11 cellular contexts compared by ENCODE assay signal in genomic region chrX:40871385-40872082, GRCh38.
DNase-seq lines count a peak whose midpoint lies in the region; ATAC-seq and TF ChIP-seq lines count a peak whose summit lies in the region.
"Had no signal": no experiment of that assay in that cellular context is flagged by ENCODE, and none has a peak within 500 bp of the region (broad histone marks: within the 10 kb centered on the region; RNA-seq: fewer than 3 reads in every experiment).

No MANE protein-coding gene starts in this region.

- no peak for DNase-seq in astrocyte of the cerebellum (ENCODE audit: low read depth)
- DNase-seq in mesenteric fat pad (ENCODE audit: low spot score) = no peak
- DNase-seq in naive thymus-derived CD8-positive, alpha-beta T cell = no peak
- no peak for DNase-seq in RPMI8226
- DNase-seq in anterior cingulate cortex (lab: John Stamatoyannopoulos, UW) = no peak
- DNase-seq: tibial artery had no signal

- H3K36me3 Mint-ChIP-seq in naive thymus-derived CD8-positive, alpha-beta T cell = no peaks in the 10 kb centered on the region

- peaks cover 0 to 3% (median 0%) of the 10 kb centered on the region in 9 donors for H3K9me3 Mint-ChIP-seq in naive thymus-derived CD8-positive, alpha-beta T cell

- H3K27me3 ChIP-seq in ACC112 (ENCODE audit: insufficient read depth, low read length) = no peaks in the 10 kb centered on the region
- H3K27me3 ChIP-seq: neutrophil, tibial artery had no signal

- no peak overlapping the region for H3K4me3 Mint-ChIP-seq in naive thymus-derived CD8-positive, alpha-beta T cell

- no peaks in the 10 kb centered on the region for H3K79me2 ChIP-seq in ACC112 (ENCODE audit: control insufficient read depth, insufficient read depth, low read length, unreplicated experiment)

- no peak overlapping the region for H3K27ac Mint-ChIP-seq in naive thymus-derived CD8-positive, alpha-beta T cell

- H2AFZ ChIP-seq in ACC112 (ENCODE audit: low read length, unreplicated experiment) = no peak overlapping the region

- no peaks in the 10 kb centered on the region for H3K36me3 ChIP-seq in ACC112 (ENCODE audit: insufficient read depth, low read length)
- H3K36me3 ChIP-seq: neutrophil, tibial artery had no signal

- in situ Hi-C loops in astrocyte of the cerebellum (cut with HindIII; ENCODE audit: low sequenced_read_pairs) = no loop called here

- H3K4me3 ChIP-seq in ACC112 (ENCODE audit: low read depth, low read length) = no peak overlapping the region
- no peak overlapping the region for H3K4me3 ChIP-seq in astrocyte of the cerebellum (ENCODE audit: low read depth, low read length)
- H3K4me3 ChIP-seq: coronary artery, tibial artery had no signal

- ATAC-seq in GM18909 (IDR thresholded peaks at IDR 0.05; ENCODE audit: poor library complexity, unreplicated experiment) = peak; percentile 72
- peak; percentile 76 for ATAC-seq in HG03095 (IDR thresholded peaks at IDR 0.05; ENCODE audit: unreplicated experiment)
- no peak for ATAC-seq in naive thymus-derived CD8-positive, alpha-beta T cell

- peaks cover 0 to 2% (median 0%) of the 10 kb centered on the region in 4 donors for H3K4me1 Mint-ChIP-seq in naive thymus-derived CD8-positive, alpha-beta T cell

- peak overlapping the region; percentile 55; the same call in 1 of the 2 replicates for H3K27ac ChIP-seq in ACC112 (ENCODE audit: low read depth, low read length)
- H3K27ac ChIP-seq: coronary artery, neutrophil, tibial artery had no signal

- POLR2A ChIA-PET in naive thymus-derived CD8-positive, alpha-beta T cell (lab: Charles Lee) = interaction anchor here (0.6 kb wide), 1 partner anchor 244 kb away, joined by 4 read pairs; no protein-coding TSS in a partner anchor

- H3K27me3 Mint-ChIP-seq in naive thymus-derived CD8-positive, alpha-beta T cell = peaks cover 0 to 5% (median 0%) of the 10 kb centered on the region in 5 donors

- TF ChIP-seq CTCF in astrocyte of the cerebellum (IDR thresholded peaks at IDR 0.05; ENCODE audit: low read depth, low read length, missing control alignments) = peak; percentile 12

- peaks cover 20% of the 10 kb centered on the region for H3K4me1 ChIP-seq in ACC112 (ENCODE audit: control insufficient read depth, insufficient read depth, low read length, unreplicated experiment)

Comparison
In these comparisons a context has a peak if more than half of its experiments do, and no peak if none do; other contexts are left out.
1. ATAC-seq: peak in GM18909 (single experiment) and HG03095 (single experiment); none in naive thymus-derived CD8-positive, alpha-beta T cell (0 of 2).